7 cellular contexts compared by ENCODE assay signal in the genomic region with DNA sequence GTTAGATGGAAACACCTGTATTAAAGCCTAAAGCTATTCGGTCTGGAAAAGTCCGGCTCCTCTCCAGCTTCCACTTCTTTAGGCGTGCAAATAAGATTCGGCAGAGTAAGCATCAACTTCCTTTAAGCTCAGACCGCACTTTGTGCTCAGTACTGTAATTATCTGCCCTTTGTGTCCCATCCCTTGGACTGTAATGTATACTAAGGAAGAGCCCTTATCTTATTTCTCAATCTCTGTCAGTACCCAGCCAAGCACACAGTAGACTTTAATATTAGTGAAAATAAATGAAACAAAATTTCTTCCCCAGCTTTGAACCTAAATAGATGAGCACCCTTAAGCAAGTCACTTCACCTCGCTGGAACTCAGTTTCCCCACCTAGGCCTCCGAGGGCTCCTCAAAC. TPM values are rescaled to one million over a fixed set of nuclear protein-coding genes. Genes with fewer than 3 reads are reported as not detected.
DNase-seq lines count a peak whose midpoint lies in the region; ATAC-seq and TF ChIP-seq lines count a peak whose summit lies in the region.

No MANE protein-coding gene starts in this region.

- H3K27me3 Mint-ChIP-seq in T-helper 17 cell, result no peaks in the 10 kb centered on the region

- peak overlapping the region; percentile 66 for H3K4me3 ChIP-seq in fibroblast of pulmonary artery (replicated peaks; ENCODE audit: low read depth, low read length)

- no peaks in the 10 kb centered on the region for H3K9me3 ChIP-seq in T-helper 17 cell (ENCODE audit: control insufficient read depth, low read length, poor library complexity, severe bottlenecking)

- ATAC-seq in GM18868 (IDR thresholded peaks at IDR 0.05; ENCODE audit: unreplicated experiment), result peak; percentile 17
- peak; percentile 19 for ATAC-seq in HG03066 (IDR thresholded peaks at IDR 0.05; ENCODE audit: low read depth, unreplicated experiment)
- peak; percentile 0 for ATAC-seq in T-helper 17 cell
- ATAC-seq in omental fat pad (ENCODE audit: low FRiP score), result peak; percentile 31

- no peak for DNase-seq in T-helper 17 cell
- DNase-seq in fibroblast of pulmonary artery (ENCODE audit: low read depth), result peak; percentile 20
- DNase-seq in omental fat pad (ENCODE audit: low spot score), result no peak
- DNase-seq in NCI-H2196 treated with DMSO at 0.1 percent for 48 hours (lab: John Stamatoyannopoulos, UW; ENCODE audit: unreplicated experiment), result no peak
- DNase-seq in NCI-H345 (lab: John Stamatoyannopoulos, UW), result no peak

- H3K4me3 Mint-ChIP-seq in T-helper 17 cell, result peak overlapping the region; percentile 94

- peaks cover 42% of the 10 kb centered on the region for H3K4me1 Mint-ChIP-seq in T-helper 17 cell

- peak overlapping the region; percentile 98 for H3K27ac Mint-ChIP-seq in T-helper 17 cell

- TF ChIP-seq CTCF in fibroblast of pulmonary artery (IDR thresholded peaks at IDR 0.05; ENCODE audit: low read length, missing control alignments) (no peak), omental fat pad (IDR thresholded peaks at IDR 0.05) (no peak)

- peaks cover 5% of the 10 kb centered on the region for H3K36me3 Mint-ChIP-seq in T-helper 17 cell (ENCODE audit: low read depth)

RNA-seq across cellular contexts. Expression of gene RIGI, which starts 0.5 kb away (rescaled TPM):
- total RNA-seq in T-helper 17 cell, result 10 to 100 TPM in 1 of 2 donors, 1 to 10 TPM in 1; 8.4 to 13.5 TPM
- total RNA-seq in omental fat pad, result 10 to 100 TPM in 2 of 4 donors, 1 to 10 TPM in 2; 5.8 to 29.5 (median 9.1) TPM

RNA-seq across cellular contexts. Expression of gene SMIM27, which starts 26.6 kb away (rescaled TPM):
- total RNA-seq in T-helper 17 cell (10 to 100 TPM; 24.1 to 24.3 TPM), omental fat pad (1 to 10 TPM; 3.7 to 7.3 (median 4.3) TPM)

RNA-seq across cellular contexts. Expression of gene TOPORS, which starts 26.9 kb away (rescaled TPM):
- 10 to 100 TPM; 25.8 to 28.3 TPM for total RNA-seq in T-helper 17 cell
- 10 to 100 TPM; 18.0 to 27.1 (median 24.6) TPM for total RNA-seq in omental fat pad

RNA-seq across cellular contexts. Expression of gene NDUFB6, which starts 47.5 kb away (rescaled TPM):
- total RNA-seq in T-helper 17 cell (10 to 100 TPM; 11.1 to 14.2 TPM), omental fat pad (10 to 100 TPM; 26.5 to 44.1 (median 37.4) TPM)
